Comparison of ENCODE assay signal across 8 cellular contexts in the genomic region with DNA sequence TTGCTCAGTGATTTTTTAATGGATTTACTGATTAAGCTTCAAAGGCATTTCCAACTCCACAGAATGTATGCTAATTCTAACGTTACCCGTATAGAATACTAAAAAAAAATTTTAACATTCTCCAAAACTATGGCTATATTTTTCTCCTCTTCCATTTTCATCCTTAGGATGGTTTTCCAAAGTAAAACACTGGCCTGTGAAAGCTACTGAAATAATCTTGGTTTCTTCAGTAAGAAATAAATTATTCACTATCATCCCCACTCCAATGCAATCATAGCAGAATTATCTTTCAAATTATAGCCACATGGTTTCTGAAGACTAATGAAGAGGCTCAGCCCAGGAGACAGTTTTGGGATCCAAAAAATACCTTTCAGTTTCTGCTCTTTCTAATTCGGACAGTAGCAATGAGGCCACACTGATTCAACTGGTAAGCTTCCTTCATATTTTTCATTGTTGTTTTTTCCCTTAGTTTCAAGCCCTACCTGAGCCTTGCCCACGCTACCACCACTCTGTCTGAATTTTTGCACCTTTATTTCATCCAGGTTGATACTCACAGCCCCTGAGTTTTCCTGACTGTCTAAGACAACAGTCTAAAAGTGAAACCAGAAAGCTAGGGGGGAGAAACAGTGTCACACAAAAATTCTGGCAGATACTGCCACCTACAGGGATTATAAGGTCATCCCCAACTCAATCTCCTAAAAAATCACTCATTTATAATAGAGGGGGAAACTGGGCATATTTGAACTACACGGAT.
A peak's percentile ranks its signal among the peaks of the same experiment; 100 is the strongest.
DNase-seq lines count a peak whose midpoint lies in the region; ATAC-seq and TF ChIP-seq lines count a peak whose summit lies in the region.

No MANE protein-coding gene starts in this region.

- no peaks in the 10 kb centered on the region for H3K9me3 Mint-ChIP-seq in activated T-helper 1 cell treated with anti-CD3 and anti-CD28 coated beads, Interleukin-12 subunit alpha, Interleukin-12 subunit beta, Interleukin-2, Interleukin-4 antibody, amounts not matched to agents 30 ng/mL and 10 ng/mL and 1 ng/mL, durations not matched to agents 14 hours and 24 hours and 36 hours

- no peaks in the 10 kb centered on the region for H3K27me3 ChIP-seq in sigmoid colon

- H3K36me3 Mint-ChIP-seq in activated T-helper 1 cell treated with anti-CD3 and anti-CD28 coated beads, Interleukin-12 subunit alpha, Interleukin-12 subunit beta, Interleukin-2, Interleukin-4 antibody, amounts not matched to agents 30 ng/mL and 10 ng/mL and 1 ng/mL, durations not matched to agents 14 hours and 24 hours and 36 hours (ENCODE audit: low read depth), result no peaks in the 10 kb centered on the region

- peak overlapping the region in 3 of 4 donors; percentile 35 to 42 (median 40) for H3K4me3 ChIP-seq in sigmoid colon

- H3K27me3 Mint-ChIP-seq in activated T-helper 1 cell treated with anti-CD3 and anti-CD28 coated beads, Interleukin-12 subunit alpha, Interleukin-12 subunit beta, Interleukin-2, Interleukin-4 antibody, amounts not matched to agents 30 ng/mL and 10 ng/mL and 1 ng/mL, durations not matched to agents 14 hours and 24 hours and 36 hours (ENCODE audit: insufficient read depth), result peaks cover 4% of the 10 kb centered on the region

- WGBS in sigmoid colon, 2 donors, result 19 to 38% methylated on average over 5 of the region's 5 CpGs

- H3K4me1 Mint-ChIP-seq in activated T-helper 1 cell treated with anti-CD3 and anti-CD28 coated beads, Interleukin-12 subunit alpha, Interleukin-12 subunit beta, Interleukin-2, Interleukin-4 antibody, amounts not matched to agents 30 ng/mL and 10 ng/mL and 1 ng/mL, durations not matched to agents 14 hours and 24 hours and 36 hours (ENCODE audit: low read depth), result peaks cover 6% of the 10 kb centered on the region

- peak; percentile 99 for ATAC-seq in GM19455 (IDR thresholded peaks at IDR 0.05; ENCODE audit: unreplicated experiment)
- peak; percentile 99 for ATAC-seq in HG03439 (IDR thresholded peaks at IDR 0.05; ENCODE audit: unreplicated experiment)
- ATAC-seq in left cardiac atrium, result peak; percentile 82 to 86

- intact Hi-C loops in activated T-helper 1 cell treated with anti-CD3 and anti-CD28 coated beads, Interleukin-12 subunit alpha, Interleukin-12 subunit beta, Interleukin-2, Interleukin-4 antibody, amounts not matched to agents 30 ng/mL and 10 ng/mL and 1 ng/mL, durations not matched to agents 14 hours and 24 hours and 36 hours (cut with micrococcal nuclease), result no loop called here
- intact Hi-C loops in left cardiac atrium (cut with DNase I) (loop anchor here in 1 of 2 donors (2.0 to 10.0 kb wide), 4 partner anchors 373 to 1199 kb away; no protein-coding TSS in a partner anchor), sigmoid colon (cut with DNase I) (loop anchor here (10.0 kb wide), 1 partner anchor 261 kb away; no protein-coding TSS in a partner anchor)

- no peak for TF ChIP-seq EP300 in sigmoid colon (IDR thresholded peaks at IDR 0.05)

- peak; percentile 49 for DNase-seq in DMS79 (lab: John Stamatoyannopoulos, UW)
- peak; percentile 33 for DNase-seq in NCI-H446 treated with DMSO at 0.1 percent for 48 hours (lab: John Stamatoyannopoulos, UW)
- DNase-seq in activated T-helper 1 cell treated with anti-CD3 and anti-CD28 coated beads, Interleukin-12 subunit alpha, Interleukin-12 subunit beta, Interleukin-2, Interleukin-4 antibody, amounts not matched to agents 30 ng/mL and 10 ng/mL and 1 ng/mL, durations not matched to agents 14 hours and 24 hours and 36 hours (ENCODE audit: low spot score), result no peak
- no peak for DNase-seq in left cardiac atrium
- no peak for DNase-seq in sigmoid colon
- no peak for DNase-seq in activated CD4-positive, CD25-positive, alpha-beta regulatory T cell treated with anti-CD3 and anti-CD28 coated beads, Interleukin-2, amount 50 U/mL, for 72 hours

- H3K4me3 Mint-ChIP-seq in activated T-helper 1 cell treated with anti-CD3 and anti-CD28 coated beads, Interleukin-12 subunit alpha, Interleukin-12 subunit beta, Interleukin-2, Interleukin-4 antibody, amounts not matched to agents 30 ng/mL and 10 ng/mL and 1 ng/mL, durations not matched to agents 14 hours and 24 hours and 36 hours, result peak overlapping the region; percentile 76

- peaks cover 0 to 8% (median 0%) of the 10 kb centered on the region in 4 donors for H3K4me1 ChIP-seq in sigmoid colon

- peak overlapping the region in 2 of 4 donors; percentile 10 to 30 for H3K27ac ChIP-seq in sigmoid colon

- peak; percentile 25 to 55 (median 39) for TF ChIP-seq CTCF in sigmoid colon (IDR thresholded peaks at IDR 0.05)

- no peak for TF ChIP-seq POLR2A in sigmoid colon (IDR thresholded peaks at IDR 0.05)

- H3K27ac Mint-ChIP-seq in activated T-helper 1 cell treated with anti-CD3 and anti-CD28 coated beads, Interleukin-12 subunit alpha, Interleukin-12 subunit beta, Interleukin-2, Interleukin-4 antibody, amounts not matched to agents 30 ng/mL and 10 ng/mL and 1 ng/mL, durations not matched to agents 14 hours and 24 hours and 36 hours, result no peak overlapping the region

- H3K36me3 ChIP-seq in sigmoid colon, result no peaks in the 10 kb centered on the region

- no peaks in the 10 kb centered on the region for H3K9me3 ChIP-seq in sigmoid colon

Comparison
In these comparisons a context has a peak if more than half of its experiments do, and no peak if none do; other contexts are left out.
1. DNase-seq: peak in DMS79 (single experiment) and NCI-H446 treated with DMSO at 0.1 percent for 48 hours (single experiment); none in activated T-helper 1 cell treated with anti-CD3 and anti-CD28 coated beads, Interleukin-12 subunit alpha, Interleukin-12 subunit beta, Interleukin-2, Interleukin-4 antibody, amounts not matched to agents 30 ng/mL and 10 ng/mL and 1 ng/mL, durations not matched to agents 14 hours and 24 hours and 36 hours (single experiment), left cardiac atrium (single experiment), sigmoid colon (single experiment) and activated CD4-positive, CD25-positive, alpha-beta regulatory T cell treated with anti-CD3 and anti-CD28 coated beads, Interleukin-2, amount 50 U/mL, for 72 hours (single experiment).
2. Peak in every context shown above with its lines, with median percentiles within 50 percentile points of each other: ATAC-seq.